ENCODE assay signal across 27 cellular contexts in genomic region chr14:103816991-103817390, GRCh38. TPM values are rescaled to one million over a fixed set of nuclear protein-coding genes. Genes with fewer than 3 reads are reported as not detected.
DNase-seq lines count a peak whose midpoint lies in the region; ATAC-seq and TF ChIP-seq lines count a peak whose summit lies in the region.
"Had no signal": no experiment of that assay in that cellular context is flagged by ENCODE, and none has a peak within 500 bp of the region (broad histone marks: within the 10 kb centered on the region; RNA-seq: fewer than 3 reads in every experiment).

No MANE protein-coding gene starts in this region.

- no peaks in the 10 kb centered on the region for H3K36me3 ChIP-seq in left ventricle myocardium inferior
- H3K36me3 ChIP-seq: SJSA1 had no signal

- DNase-seq in activated naive CD8-positive, alpha-beta T cell treated with anti-CD3 and anti-CD28 coated beads, Interleukin-2, amount 50 U/mL, for 24 hours = no peak
- no peak for DNase-seq in left ventricle myocardium inferior
- DNase-seq in nucleus accumbens (lab: John Stamatoyannopoulos, UW) = no peak
- no peak for DNase-seq in GM10266 (ENCODE audit: extremely low spot score)
- DNase-seq in superior temporal gyrus (ENCODE audit: extremely low spot score) = no peak
- DNase-seq: AML-193, DMS53, GDM1, H9, MM.1S, NCI-H1048, NCI-H1417 treated with DMSO at 0.1 percent for 48 hours, NCI-H187, NCI-H2107, NCI-H345, NCI-H524 treated with DMSO at 0.1 percent for 48 hours, NCI-H82, SW 1271 had no signal

- intact Hi-C loops in left ventricle myocardium inferior (cut with micrococcal nuclease) = no loop called here

- peak overlapping the region; percentile 54 for H3K27ac Mint-ChIP-seq in activated naive CD8-positive, alpha-beta T cell
- no peak overlapping the region for H3K27ac Mint-ChIP-seq in activated naive CD8-positive, alpha-beta T cell treated with anti-CD3 and anti-CD28 coated beads, Interleukin-2, amount 50 U/mL, for 24 hours
- H3K27ac Mint-ChIP-seq: H9 had no signal

- peak overlapping the region; percentile 83 for H3K27ac ChIP-seq in left ventricle myocardium inferior (replicated peaks)
- H3K27ac ChIP-seq: C4-2B, HL-60, SJSA1 had no signal

- peaks cover 68% of the 10 kb centered on the region for H3K4me1 ChIP-seq in left ventricle myocardium inferior
- H3K4me1 ChIP-seq: SJSA1 had no signal

- H3K4me3 Mint-ChIP-seq in activated naive CD8-positive, alpha-beta T cell = no peak overlapping the region
- H3K4me3 Mint-ChIP-seq in activated naive CD8-positive, alpha-beta T cell treated with anti-CD3 and anti-CD28 coated beads, Interleukin-2, amount 50 U/mL, for 24 hours = no peak overlapping the region
- H3K4me3 Mint-ChIP-seq: H9 had no signal

- no peak for ATAC-seq in activated naive CD8-positive, alpha-beta T cell treated with anti-CD3 and anti-CD28 coated beads, Interleukin-2, amount 50 U/mL, for 24 hours
- ATAC-seq in SK-N-SH treated with all-trans-retinoic acid at 6 μM for 48 hours = no peak
- ATAC-seq in GM18519 (IDR thresholded peaks at IDR 0.05; ENCODE audit: low FRiP score, unreplicated experiment) = no peak
- ATAC-seq: HepG2, K562, Panc1 had no signal

- H3K27me3 Mint-ChIP-seq in activated naive CD8-positive, alpha-beta T cell = no peaks in the 10 kb centered on the region
- H3K27me3 Mint-ChIP-seq in activated naive CD8-positive, alpha-beta T cell treated with anti-CD3 and anti-CD28 coated beads, Interleukin-2, amount 50 U/mL, for 24 hours = no peaks in the 10 kb centered on the region

- H3K9me3 Mint-ChIP-seq in activated naive CD8-positive, alpha-beta T cell (ENCODE audit: low read depth) = no peaks in the 10 kb centered on the region
- no peaks in the 10 kb centered on the region for H3K9me3 Mint-ChIP-seq in activated naive CD8-positive, alpha-beta T cell treated with anti-CD3 and anti-CD28 coated beads, Interleukin-2, amount 50 U/mL, for 24 hours

- peaks cover 41% of the 10 kb centered on the region for H3K4me1 Mint-ChIP-seq in activated naive CD8-positive, alpha-beta T cell (ENCODE audit: low read depth)
- H3K4me1 Mint-ChIP-seq in activated naive CD8-positive, alpha-beta T cell treated with anti-CD3 and anti-CD28 coated beads, Interleukin-2, amount 50 U/mL, for 24 hours = peaks cover 29% of the 10 kb centered on the region

- no peak overlapping the region for H3K4me3 ChIP-seq in left ventricle myocardium inferior
- H3K4me3 ChIP-seq: K562, SJSA1 had no signal

- H3K36me3 Mint-ChIP-seq in activated naive CD8-positive, alpha-beta T cell = peaks cover 2% of the 10 kb centered on the region
- H3K36me3 Mint-ChIP-seq in activated naive CD8-positive, alpha-beta T cell treated with anti-CD3 and anti-CD28 coated beads, Interleukin-2, amount 50 U/mL, for 24 hours (ENCODE audit: low read depth) = no peaks in the 10 kb centered on the region

- no peak for TF ChIP-seq CTCF in left ventricle myocardium inferior (IDR thresholded peaks at IDR 0.05; ENCODE audit: borderline replicate concordance)
- TF ChIP-seq CTCF in GM10266 (IDR thresholded peaks at IDR 0.05; ENCODE audit: control insufficient read depth, insufficient read depth, low read depth, missing control alignments) = no peak

- H3K9me3 ChIP-seq in left ventricle myocardium inferior (replicated peaks) = no peaks in the 10 kb centered on the region
- H3K9me3 ChIP-seq: SJSA1 had no signal

- no peaks in the 10 kb centered on the region for H3K27me3 ChIP-seq in left ventricle myocardium inferior (ENCODE audit: low read depth)
- H3K27me3 ChIP-seq: SJSA1 had no signal

TF ChIP-seq in SK-N-SH treated with all-trans-retinoic acid at 6 μM for 48 hours, 23 proteins besides CTCF, POLR2A, EP300 and RAD21 (continues in another document):
- TF ChIP-seq ARNTL (CRISPR knock-in tag; IDR thresholded peaks at IDR 0.05; ENCODE audit: borderline replicate concordance, low read depth) (no peak), TCF4 (CRISPR knock-in tag; IDR thresholded peaks at IDR 0.05; ENCODE audit: borderline replicate concordance) (peak; percentile 94), GLIS3 (CRISPR knock-in tag; IDR thresholded peaks at IDR 0.05) (peak; percentile 80; the same call in 1 of the 2 replicates), SNAI2 (CRISPR knock-in tag; IDR thresholded peaks at IDR 0.05) (0 out of 2 replicates have a peak, but pooled peaks have one; percentile 58), ZNF565 (CRISPR knock-in tag; conservative IDR thresholded peaks at IDR 0.05; ENCODE audit: low read depth) (no peak), TOX (CRISPR knock-in tag; IDR thresholded peaks at IDR 0.05; ENCODE audit: borderline replicate concordance) (no peak), OSR1 (CRISPR knock-in tag; IDR thresholded peaks at IDR 0.05) (no peak), RARB (CRISPR knock-in tag; IDR thresholded peaks at IDR 0.05) (no peak), CSDC2 (CRISPR knock-in tag; IDR thresholded peaks at IDR 0.05) (0 out of 2 replicates have a peak, but pooled peaks have one; percentile 35), BACH2 (CRISPR knock-in tag; IDR thresholded peaks at IDR 0.05; ENCODE audit: borderline replicate concordance) (no peak), PPARA (CRISPR knock-in tag; IDR thresholded peaks at IDR 0.05; ENCODE audit: borderline replicate concordance) (no peak), ESRRG (CRISPR knock-in tag; IDR thresholded peaks at IDR 0.05) (peak; percentile 88; the same call in 1 of the 2 replicates), ZFP30 (CRISPR knock-in tag; IDR thresholded peaks at IDR 0.05) (no peak), ZC3H10 (CRISPR knock-in tag; IDR thresholded peaks at IDR 0.05) (no peak)
- TF ChIP-seq, protein P1, sequence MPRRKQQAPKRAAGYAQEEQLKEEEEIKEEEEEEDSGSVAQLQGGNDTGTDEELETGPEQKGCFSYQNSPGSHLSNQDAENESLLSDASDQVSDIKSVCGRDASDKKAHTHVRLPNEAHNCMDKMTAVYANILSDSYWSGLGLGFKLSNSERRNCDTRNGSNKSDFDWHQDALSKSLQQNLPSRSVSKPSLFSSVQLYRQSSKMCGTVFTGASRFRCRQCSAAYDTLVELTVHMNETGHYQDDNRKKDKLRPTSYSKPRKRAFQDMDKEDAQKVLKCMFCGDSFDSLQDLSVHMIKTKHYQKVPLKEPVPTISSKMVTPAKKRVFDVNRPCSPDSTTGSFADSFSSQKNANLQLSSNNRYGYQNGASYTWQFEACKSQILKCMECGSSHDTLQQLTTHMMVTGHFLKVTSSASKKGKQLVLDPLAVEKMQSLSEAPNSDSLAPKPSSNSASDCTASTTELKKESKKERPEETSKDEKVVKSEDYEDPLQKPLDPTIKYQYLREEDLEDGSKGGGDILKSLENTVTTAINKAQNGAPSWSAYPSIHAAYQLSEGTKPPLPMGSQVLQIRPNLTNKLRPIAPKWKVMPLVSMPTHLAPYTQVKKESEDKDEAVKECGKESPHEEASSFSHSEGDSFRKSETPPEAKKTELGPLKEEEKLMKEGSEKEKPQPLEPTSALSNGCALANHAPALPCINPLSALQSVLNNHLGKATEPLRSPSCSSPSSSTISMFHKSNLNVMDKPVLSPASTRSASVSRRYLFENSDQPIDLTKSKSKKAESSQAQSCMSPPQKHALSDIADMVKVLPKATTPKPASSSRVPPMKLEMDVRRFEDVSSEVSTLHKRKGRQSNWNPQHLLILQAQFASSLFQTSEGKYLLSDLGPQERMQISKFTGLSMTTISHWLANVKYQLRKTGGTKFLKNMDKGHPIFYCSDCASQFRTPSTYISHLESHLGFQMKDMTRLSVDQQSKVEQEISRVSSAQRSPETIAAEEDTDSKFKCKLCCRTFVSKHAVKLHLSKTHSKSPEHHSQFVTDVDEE (CRISPR knock-in tag; IDR thresholded peaks at IDR 0.05) = peak; percentile 98
- TF ChIP-seq, protein P2, sequence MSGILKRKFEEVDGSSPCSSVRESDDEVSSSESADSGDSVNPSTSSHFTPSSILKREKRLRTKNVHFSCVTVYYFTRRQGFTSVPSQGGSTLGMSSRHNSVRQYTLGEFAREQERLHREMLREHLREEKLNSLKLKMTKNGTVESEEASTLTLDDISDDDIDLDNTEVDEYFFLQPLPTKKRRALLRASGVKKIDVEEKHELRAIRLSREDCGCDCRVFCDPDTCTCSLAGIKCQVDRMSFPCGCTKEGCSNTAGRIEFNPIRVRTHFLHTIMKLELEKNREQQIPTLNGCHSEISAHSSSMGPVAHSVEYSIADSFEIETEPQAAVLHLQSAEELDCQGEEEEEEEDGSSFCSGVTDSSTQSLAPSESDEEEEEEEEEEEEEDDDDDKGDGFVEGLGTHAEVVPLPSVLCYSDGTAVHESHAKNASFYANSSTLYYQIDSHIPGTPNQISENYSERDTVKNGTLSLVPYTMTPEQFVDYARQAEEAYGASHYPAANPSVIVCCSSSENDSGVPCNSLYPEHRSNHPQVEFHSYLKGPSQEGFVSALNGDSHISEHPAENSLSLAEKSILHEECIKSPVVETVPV (CRISPR knock-in tag; IDR thresholded peaks at IDR 0.05) = peak; percentile 93
- TF ChIP-seq, protein P3, sequence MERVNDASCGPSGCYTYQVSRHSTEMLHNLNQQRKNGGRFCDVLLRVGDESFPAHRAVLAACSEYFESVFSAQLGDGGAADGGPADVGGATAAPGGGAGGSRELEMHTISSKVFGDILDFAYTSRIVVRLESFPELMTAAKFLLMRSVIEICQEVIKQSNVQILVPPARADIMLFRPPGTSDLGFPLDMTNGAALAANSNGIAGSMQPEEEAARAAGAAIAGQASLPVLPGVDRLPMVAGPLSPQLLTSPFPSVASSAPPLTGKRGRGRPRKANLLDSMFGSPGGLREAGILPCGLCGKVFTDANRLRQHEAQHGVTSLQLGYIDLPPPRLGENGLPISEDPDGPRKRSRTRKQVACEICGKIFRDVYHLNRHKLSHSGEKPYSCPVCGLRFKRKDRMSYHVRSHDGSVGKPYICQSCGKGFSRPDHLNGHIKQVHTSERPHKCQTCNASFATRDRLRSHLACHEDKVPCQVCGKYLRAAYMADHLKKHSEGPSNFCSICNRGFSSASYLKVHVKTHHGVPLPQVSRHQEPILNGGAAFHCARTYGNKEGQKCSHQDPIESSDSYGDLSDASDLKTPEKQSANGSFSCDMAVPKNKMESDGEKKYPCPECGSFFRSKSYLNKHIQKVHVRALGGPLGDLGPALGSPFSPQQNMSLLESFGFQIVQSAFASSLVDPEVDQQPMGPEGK (CRISPR knock-in tag; IDR thresholded peaks at IDR 0.05; ENCODE audit: borderline replicate concordance) = peak; percentile 39; the same call in 1 of the 2 replicates

RNA-seq across cellular contexts. Expression of gene PPP1R13B, which starts 30.4 kb away (rescaled TPM):
- total RNA-seq in left ventricle myocardium inferior = 104 TPM
